In genomic region chrX:78945186-78945912, GRCh38 we compare ENCODE assay signal across 8 cellular contexts. TPM values are rescaled to one million over a fixed set of nuclear protein-coding genes. Genes with fewer than 3 reads are reported as not detected.
A peak's percentile ranks its signal among the peaks of the same experiment; 100 is the strongest.
DNase-seq lines count a peak whose midpoint lies in the region; ATAC-seq and TF ChIP-seq lines count a peak whose summit lies in the region.

Gene P2RY10, plus strand, starts transcription at chrX:78945391. Its CDS starts 15,130 bp downstream, at chrX:78960521.

- H3K4me3 Mint-ChIP-seq in activated naive CD8-positive, alpha-beta T cell: peak within 1 kb of the TSS; percentile 98
- no peak within 1 kb of the TSS for H3K4me3 Mint-ChIP-seq in endothelial cell (ENCODE audit: unreplicated experiment)

- in situ Hi-C loops in ACHN (cut with HindIII; ENCODE audit: low pct_ligation_motif_present, low pct_unique_long_range_greater_than_20kb, low sequenced_read_pairs): no loop called here

- POLR2A ChIA-PET in PC-9 (lab: Charles Lee; ENCODE audit: unreplicated experiment): no interaction called here

- peaks cover 85% of the 10 kb centered on the region for H3K4me1 Mint-ChIP-seq in activated naive CD8-positive, alpha-beta T cell (ENCODE audit: low read depth)
- H3K4me1 Mint-ChIP-seq in endothelial cell (ENCODE audit: unreplicated experiment): no peaks in the 10 kb centered on the region

- H3K79me2 ChIP-seq in KMS-11 (ENCODE audit: insufficient read depth, low read depth): no peaks in the 10 kb centered on the region
- H3K79me2 ChIP-seq in PC-9 (ENCODE audit: low read depth): no peaks in the 10 kb centered on the region

- peak within 1 kb of the TSS; percentile 99 for H3K27ac Mint-ChIP-seq in activated naive CD8-positive, alpha-beta T cell
- H3K27ac Mint-ChIP-seq in endothelial cell (ENCODE audit: unreplicated experiment): no peak within 1 kb of the TSS

- H3K4me1 ChIP-seq in KMS-11 (ENCODE audit: low read depth, poor library complexity, severe bottlenecking) (peaks cover 45% of the 10 kb centered on the region), PC-9 (replicated peaks; ENCODE audit: insufficient read depth) (no peaks in the 10 kb centered on the region)

- H3K36me3 ChIP-seq in KMS-11 (ENCODE audit: insufficient read depth) (no peaks in the 10 kb centered on the region), PC-9 (ENCODE audit: low read depth) (no peaks in the 10 kb centered on the region)

- no peaks in the 10 kb centered on the region for H3K9me3 ChIP-seq in PC-9 (ENCODE audit: insufficient read depth, low read depth)

- intact Hi-C loops in PC-9 (cut with micrococcal nuclease; ENCODE audit: unreplicated experiment): no loop called here

- ATAC-seq in GM18498 (IDR thresholded peaks at IDR 0.05; ENCODE audit: unreplicated experiment) (peak; percentile 68), GM21528 (IDR thresholded peaks at IDR 0.05; ENCODE audit: low FRiP score, unreplicated experiment) (peak; percentile 76)

- no peaks in the 10 kb centered on the region for H3K9me3 Mint-ChIP-seq in activated naive CD8-positive, alpha-beta T cell (ENCODE audit: low read depth)
- no peaks in the 10 kb centered on the region for H3K9me3 Mint-ChIP-seq in endothelial cell (ENCODE audit: unreplicated experiment)

- peak within 1 kb of the TSS; percentile 77 for H3K4me2 ChIP-seq in KMS-11
- H3K4me2 ChIP-seq in PC-9: no peak within 1 kb of the TSS

- no peaks in the 10 kb centered on the region for H3K27me3 ChIP-seq in KMS-11 (ENCODE audit: insufficient read depth, low read depth)
- H3K27me3 ChIP-seq in PC-9 (ENCODE audit: insufficient read depth, low read depth): no peaks in the 10 kb centered on the region

- peaks cover 5% of the 10 kb centered on the region for H3K36me3 Mint-ChIP-seq in activated naive CD8-positive, alpha-beta T cell
- H3K36me3 Mint-ChIP-seq in endothelial cell (ENCODE audit: low read depth, unreplicated experiment): no peaks in the 10 kb centered on the region

- DNase-seq in NCI-H510A (lab: John Stamatoyannopoulos, UW) (no peak), PC-9 (no peak), ACHN (no peak), endothelial cell (ENCODE audit: low spot score) (no peak)

- TF ChIP-seq CTCF in KMS-11 (conservative IDR thresholded peaks at IDR 0.05; ENCODE audit: low read depth, low read length) (no peak), PC-9 (conservative IDR thresholded peaks at IDR 0.05) (no peak), endothelial cell (IDR thresholded peaks at IDR 0.05; ENCODE audit: unreplicated experiment) (no peak)

- no peaks in the 10 kb centered on the region for H3F3A ChIP-seq in PC-9 (ENCODE audit: insufficient read depth, low read depth)

- H3K27ac ChIP-seq in KMS-11 (peak within 1 kb of the TSS; percentile 82), PC-9 (no peak within 1 kb of the TSS)

- no peaks in the 10 kb centered on the region for H3K27me3 Mint-ChIP-seq in activated naive CD8-positive, alpha-beta T cell
- no peaks in the 10 kb centered on the region for H3K27me3 Mint-ChIP-seq in endothelial cell (ENCODE audit: unreplicated experiment)

- H3K4me3 ChIP-seq in KMS-11 (IDR thresholded peaks at IDR 0.05; ENCODE audit: insufficient read depth, low read depth, low read length) (no peak within 1 kb of the TSS), PC-9 (no peak within 1 kb of the TSS)

- peak within 1 kb of the TSS; percentile 53; the same call in 1 of the 2 replicates for H2AFZ ChIP-seq in KMS-11 (ENCODE audit: low read depth)
- H2AFZ ChIP-seq in PC-9: no peak within 1 kb of the TSS

- no TSS peak for BruUV-seq in PC-9 (replicated peaks; lab: Mats Ljungman, UMichigan)

- peak within 1 kb of the TSS; percentile 55; the same call in 1 of the 2 replicates for H3K9ac ChIP-seq in KMS-11

- no peaks in the 10 kb centered on the region for H3K9me2 ChIP-seq in PC-9 (ENCODE audit: insufficient read depth)

- CTCF ChIA-PET in PC-9 (lab: Charles Lee): no interaction called here

- no peaks in the 10 kb centered on the region for H4K20me1 ChIP-seq in KMS-11 (ENCODE audit: insufficient read depth)
- no peaks in the 10 kb centered on the region for H4K20me1 ChIP-seq in PC-9 (ENCODE audit: insufficient read depth)

RNA-seq across cellular contexts. Expression of gene P2RY10, which starts in this region (rescaled TPM):
- not detected in 2 replicates for total RNA-seq in PC-9 (2021)
- total RNA-seq in endothelial cell (ENCODE audit: unreplicated experiment): not detected
